ENCODE assay signal across 1 cellular context in genomic region chr7:197413-198335, GRCh38.
TF ChIP-seq lines count a peak whose summit lies in the region.

No MANE protein-coding gene starts in this region.

TF ChIP-seq in IMR-90, 13 proteins besides CTCF, POLR2A, EP300 and RAD21:
- TF ChIP-seq RFX5 (IDR thresholded peaks at IDR 0.05; ENCODE audit: low read depth, low read length) (no peak), CEBPB (IDR thresholded peaks at IDR 0.05; ENCODE audit: low read depth, low read length) (no peak), SMC3 (IDR thresholded peaks at IDR 0.05; ENCODE audit: low read depth, low read length) (no peak), NFE2L2 (IDR thresholded peaks at IDR 0.05; ENCODE audit: low read depth, low read length) (no peak), USF2 (IDR thresholded peaks at IDR 0.05; ENCODE audit: low read depth, low read length) (no peak), MXI1 (IDR thresholded peaks at IDR 0.05; ENCODE audit: borderline replicate concordance, low read depth, low read length) (no peak)
